ENCODE assay signal across 29 cellular contexts in the genomic region with DNA sequence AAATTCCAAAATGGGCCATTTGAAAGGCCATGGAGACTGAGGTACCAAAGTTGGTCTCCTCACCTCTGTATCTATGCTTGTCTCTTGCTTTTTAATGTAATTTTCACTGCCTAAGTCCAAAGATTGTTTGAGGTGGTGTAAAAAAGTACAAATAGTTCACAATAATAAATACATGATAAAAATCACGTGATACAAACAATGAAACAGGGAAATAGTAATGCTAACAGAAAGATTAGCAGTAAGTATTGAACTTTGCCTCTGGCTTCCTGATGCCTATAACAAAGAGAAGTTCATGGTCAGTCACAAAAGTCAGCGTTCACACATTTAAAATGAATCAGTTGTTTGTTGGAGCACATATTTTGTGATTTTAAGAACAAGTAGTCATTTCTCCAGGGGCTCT.
"Had no signal": no experiment of that assay in that cellular context is flagged by ENCODE, and none has a peak within 500 bp of the region (broad histone marks: within the 10 kb centered on the region; RNA-seq: fewer than 3 reads in every experiment).

No MANE protein-coding gene starts in this region.

- H3K4me1 Mint-ChIP-seq: naive B cell; naive thymus-derived CD8-positive, alpha-beta T cell; nephron progenitor cell; neural crest cell; stimulated activated effector memory CD8-positive, alpha-beta T cell treated with anti-CD3 and anti-CD28 coated beads, Interleukin-12 subunit alpha, Interleukin-12 subunit beta, amount 100 ng/mL, for 72 hours; stimulated activated naive B cell treated with anti-CD40 and anti-IgM and Interleukin-4, amounts not matched to agents 10 μg/mL and 1 μg/mL and 100 μg/mL, for 72 hours had no signal

- H3K4me3 Mint-ChIP-seq: naive B cell; naive thymus-derived CD8-positive, alpha-beta T cell; natural killer cell treated with Interleukin-12 subunit alpha and Interleukin-12 subunit beta and Interleukin-15 and Interleukin-18, amount 100 ng/mL, for 72 hours; nephron progenitor cell; neural crest cell; stimulated activated effector memory CD8-positive, alpha-beta T cell treated with anti-CD3 and anti-CD28 coated beads, Interleukin-12 subunit alpha, Interleukin-12 subunit beta, amount 100 ng/mL, for 72 hours; stimulated activated naive B cell treated with anti-CD40 and anti-IgM and Interleukin-4, amounts not matched to agents 10 μg/mL and 1 μg/mL and 100 μg/mL, for 72 hours; stimulated activated naive CD8-positive, alpha-beta T cell treated with anti-CD3 and anti-CD28 coated beads, Interleukin-15, Interleukin-2, amounts not matched to agents 100 ng/mL and 50 ng/mL, for 24 hours had no signal

- H3K36me3 ChIP-seq: neutrophil, pancreas, prostate gland, right atrium auricular region, stomach, thoracic aorta, thyroid gland, tibial nerve, upper lobe of left lung, vagina had no signal

- H3K9me3 Mint-ChIP-seq: neural crest cell had no signal

- ATAC-seq: naive thymus-derived CD8-positive, alpha-beta T cell; natural killer cell treated with Interleukin-12 subunit alpha and Interleukin-12 subunit beta and Interleukin-15 and Interleukin-18, amount 100 ng/mL, for 72 hours; pancreas; sciatic nerve; stimulated activated effector memory CD8-positive, alpha-beta T cell treated with anti-CD3 and anti-CD28 coated beads, Interleukin-12 subunit alpha, Interleukin-12 subunit beta, amount 100 ng/mL, for 72 hours; stimulated activated naive B cell treated with anti-CD40 and anti-IgM and Interleukin-4, amounts not matched to agents 10 μg/mL and 1 μg/mL and 100 μg/mL, for 72 hours had no signal

- H3K27ac ChIP-seq: neutrophil, pancreas, prostate gland, right atrium auricular region, skin epidermis, stomach, thoracic aorta, thyroid gland, tibial nerve, upper lobe of left lung, vagina had no signal

- H3K36me3 Mint-ChIP-seq: naive B cell; naive thymus-derived CD8-positive, alpha-beta T cell; stimulated activated effector memory CD8-positive, alpha-beta T cell treated with anti-CD3 and anti-CD28 coated beads, Interleukin-12 subunit alpha, Interleukin-12 subunit beta, amount 100 ng/mL, for 72 hours; stimulated activated naive B cell treated with anti-CD40 and anti-IgM and Interleukin-4, amounts not matched to agents 10 μg/mL and 1 μg/mL and 100 μg/mL, for 72 hours had no signal

- H3K4me3 ChIP-seq: pancreas, prostate gland, right atrium auricular region, skin epidermis, stomach, thoracic aorta, thyroid gland, tibial nerve, upper lobe of left lung, vagina had no signal

- H3K27me3 Mint-ChIP-seq: naive B cell; naive thymus-derived CD8-positive, alpha-beta T cell; natural killer cell treated with Interleukin-12 subunit alpha and Interleukin-12 subunit beta and Interleukin-15 and Interleukin-18, amount 100 ng/mL, for 72 hours; stimulated activated naive B cell treated with anti-CD40 and anti-IgM and Interleukin-4, amounts not matched to agents 10 μg/mL and 1 μg/mL and 100 μg/mL, for 72 hours; stimulated activated naive CD8-positive, alpha-beta T cell treated with anti-CD3 and anti-CD28 coated beads, Interleukin-15, Interleukin-2, amounts not matched to agents 100 ng/mL and 50 ng/mL, for 24 hours had no signal

- H3K9me3 ChIP-seq: neutrophil, pancreas, prostate gland, thoracic aorta, thyroid gland, upper lobe of left lung, vagina had no signal

- FAIRE-seq: pancreas, urothelium cell line had no signal

- H3K27me3 ChIP-seq: neutrophil, pancreas, right atrium auricular region, stomach, thyroid gland, tibial nerve, upper lobe of left lung, vagina had no signal

- H3K27ac Mint-ChIP-seq: naive B cell; naive thymus-derived CD8-positive, alpha-beta T cell; natural killer cell treated with Interleukin-12 subunit alpha and Interleukin-12 subunit beta and Interleukin-15 and Interleukin-18, amount 100 ng/mL, for 72 hours; nephron progenitor cell; stimulated activated effector memory CD8-positive, alpha-beta T cell treated with anti-CD3 and anti-CD28 coated beads, Interleukin-12 subunit alpha, Interleukin-12 subunit beta, amount 100 ng/mL, for 72 hours; stimulated activated naive B cell treated with anti-CD40 and anti-IgM and Interleukin-4, amounts not matched to agents 10 μg/mL and 1 μg/mL and 100 μg/mL, for 72 hours; stimulated activated naive CD8-positive, alpha-beta T cell treated with anti-CD3 and anti-CD28 coated beads, Interleukin-15, Interleukin-2, amounts not matched to agents 100 ng/mL and 50 ng/mL, for 24 hours had no signal

- H3K4me1 ChIP-seq: prostate gland, right atrium auricular region, thyroid gland, tibial nerve, upper lobe of left lung, vagina had no signal

- DNase-seq: naive B cell; naive thymus-derived CD8-positive, alpha-beta T cell; nephron progenitor cell; nucleus accumbens; pancreas; retina; stimulated activated CD4-positive, alpha-beta T cell treated with anti-CD3 and anti-CD28 coated beads, Interleukin-15, amount 100 ng/mL, for 24 hours; stimulated activated CD4-positive, alpha-beta T cell treated with anti-CD3 and anti-CD28 coated beads, Interleukin-2, amount 100 ng/mL, for 24 hours; stimulated activated CD4-positive, alpha-beta T cell treated with anti-CD3 and anti-CD28 coated beads, Interleukin-2, amount 100 ng/mL, for 48 hours; stimulated activated CD4-positive, alpha-beta T cell treated with anti-CD3 and anti-CD28 coated beads, Interleukin-4, amount 100 ng/mL, for 24 hours; stimulated activated naive B cell treated with anti-CD40 and anti-IgM and Interleukin-4, amounts not matched to agents 10 μg/mL and 1 μg/mL and 100 μg/mL, for 72 hours; stimulated activated naive CD4-positive, alpha-beta T cell treated with Interleukin-2 at 50 U/mL for 16 hours; stomach; thyroid gland; trophoblast cell; upper lobe of left lung had no signal
